ENCODE assay signal across 14 cellular contexts in genomic region chr1:148528591-148528990, GRCh38. TPM values are rescaled to one million over a fixed set of nuclear protein-coding genes. Genes with fewer than 3 reads are reported as not detected.
DNase-seq lines count a peak whose midpoint lies in the region; ATAC-seq and TF ChIP-seq lines count a peak whose summit lies in the region.
"Not testable (repeated sequence)": the region's sequence is repeated elsewhere in the genome, so short reads cannot be mapped to it uniquely, and the experiment has no call there.
"Had no signal": no experiment of that assay in that cellular context is flagged by ENCODE, and none has a peak within 500 bp of the region (broad histone marks: within the 10 kb centered on the region; RNA-seq: fewer than 3 reads in every experiment).

No MANE protein-coding gene starts in this region.

- CTCF ChIA-PET in activated CD4-positive, alpha-beta T cell treated with anti-CD3 and anti-CD28 coated beads, Interleukin-2, amount 10 ng/mL, durations not matched to agents 7 days and 5 days (lab: Charles Lee); naive thymus-derived CD4-positive, alpha-beta T cell (lab: Charles Lee): not testable (repeated sequence)

- H3K4me3 ChIP-seq in OCI-LY1 (ENCODE audit: low read depth, low read length, poor library complexity, severe bottlenecking) (peak overlapping the region; percentile 39), cardiac muscle cell (peak overlapping the region; percentile 25), smooth muscle cell (peak overlapping the region; percentile 39), upper lobe of right lung (peak overlapping the region; percentile 39)
- not testable (repeated sequence) for H3K4me3 ChIP-seq in naive thymus-derived CD4-positive, alpha-beta T cell (ENCODE audit: low read length)

- H3K79me2 ChIP-seq in OCI-LY1 (ENCODE audit: insufficient read depth, low read length); smooth muscle cell (ENCODE audit: low read depth): not testable (repeated sequence)

- not testable (repeated sequence) for H2AFZ ChIP-seq in OCI-LY1 (ENCODE audit: low read length); smooth muscle cell (ENCODE audit: low read depth)

- ATAC-seq in central memory CD8-positive, alpha-beta T cell (replicated peaks; ENCODE audit: extremely low read depth, poor library complexity, severe bottlenecking); naive thymus-derived CD4-positive, alpha-beta T cell; upper lobe of right lung: not testable (repeated sequence)

- H4K20me1 ChIP-seq in OCI-LY1 (ENCODE audit: insufficient read depth, low read length); smooth muscle cell (ENCODE audit: low read depth): not testable (repeated sequence)

- DNase-seq in CD14-positive monocyte (ENCODE audit: low spot score); activated CD4-positive, alpha-beta T cell treated with anti-CD3 and anti-CD28 coated beads, Interleukin-2, amount 10 ng/mL, durations not matched to agents 7 days and 5 days; cardiac muscle cell (ENCODE audit: low read depth in 1 of 2, low spot score in 1 of 2); smooth muscle cell (lab: John Stamatoyannopoulos, UW; ENCODE audit: unreplicated experiment); upper lobe of right lung: not testable (repeated sequence)
- DNase-seq in central memory CD8-positive, alpha-beta T cell (ENCODE audit: low spot score in 2 of 2): peak; percentile 35 to 62
- DNase-seq in naive thymus-derived CD4-positive, alpha-beta T cell: peak in 7 of 9 donors; percentile 41 to 73 (median 63)

- not testable (repeated sequence) for H3K9me2 ChIP-seq in OCI-LY1 (ENCODE audit: low read depth, low read length)

- not testable (repeated sequence) for H3K9me3 Mint-ChIP-seq in CD14-positive monocyte; activated CD4-positive, alpha-beta T cell treated with anti-CD3 and anti-CD28 coated beads, Interleukin-2, amount 10 ng/mL, durations not matched to agents 7 days and 5 days; central memory CD8-positive, alpha-beta T cell; naive thymus-derived CD4-positive, alpha-beta T cell

- not testable (repeated sequence) for H3K27ac Mint-ChIP-seq in CD14-positive monocyte; activated CD4-positive, alpha-beta T cell treated with anti-CD3 and anti-CD28 coated beads, Interleukin-2, amount 10 ng/mL, durations not matched to agents 7 days and 5 days
- H3K27ac Mint-ChIP-seq in central memory CD8-positive, alpha-beta T cell (ENCODE audit: low read depth): peak overlapping the region; percentile 92
- peak overlapping the region in 3 of 9 donors; percentile 85 to 95 (median 86) for H3K27ac Mint-ChIP-seq in naive thymus-derived CD4-positive, alpha-beta T cell

- not testable (repeated sequence) for H3K36me3 ChIP-seq in OCI-LY1 (ENCODE audit: insufficient read depth, low read length); cardiac muscle cell; naive thymus-derived CD4-positive, alpha-beta T cell (ENCODE audit: control insufficient read depth in 2 of 3, insufficient read depth in 3 of 3, low read length in 3 of 3); smooth muscle cell (ENCODE audit: low read depth); upper lobe of right lung

- POLR2A ChIA-PET in activated CD4-positive, alpha-beta T cell treated with anti-CD3 and anti-CD28 coated beads, Interleukin-2, amount 10 ng/mL, durations not matched to agents 7 days and 5 days (lab: Charles Lee); naive thymus-derived CD4-positive, alpha-beta T cell (lab: Charles Lee): not testable (repeated sequence)

- WGBS in smooth muscle cell (ENCODE audit: low lambda C conversion rate): 0% methylated on average over 3 of the region's 24 CpGs

- H3K27ac ChIP-seq in OCI-LY1 (ENCODE audit: low read depth, low read length, poor library complexity, severe bottlenecking); cardiac muscle cell; naive thymus-derived CD4-positive, alpha-beta T cell (ENCODE audit: low read depth, low read length); smooth muscle cell (ENCODE audit: low read depth); upper lobe of right lung: not testable (repeated sequence)

- intact Hi-C loops in CD14-positive monocyte (cut with micrococcal nuclease); upper lobe of right lung (cut with DNase I): not testable (repeated sequence)
- intact Hi-C loops in naive thymus-derived CD4-positive, alpha-beta T cell (cut with micrococcal nuclease): loop anchor here (10.0 kb wide), 1 partner anchor 154 kb away; no protein-coding TSS in a partner anchor

- TF ChIP-seq CTCF in CD14-positive monocyte (IDR thresholded peaks at IDR 0.05): peak; percentile 12
- not testable (repeated sequence) for TF ChIP-seq CTCF in OCI-LY1 (IDR thresholded peaks at IDR 0.05; ENCODE audit: low read length); cardiac muscle cell (IDR thresholded peaks at IDR 0.05; ENCODE audit: low read depth, low read length); upper lobe of right lung (IDR thresholded peaks at IDR 0.05)
- peak; percentile 13 for TF ChIP-seq CTCF in smooth muscle cell (IDR thresholded peaks at IDR 0.05; ENCODE audit: borderline replicate concordance, insufficient read depth, poor library complexity, severe bottlenecking)

- H3K4me1 ChIP-seq in OCI-LY1 (ENCODE audit: insufficient read depth, low read length, severe bottlenecking); cardiac muscle cell (ENCODE audit: low read depth); naive thymus-derived CD4-positive, alpha-beta T cell (ENCODE audit: control insufficient read depth in 2 of 2, insufficient read depth in 2 of 2, low read length in 2 of 2); smooth muscle cell (ENCODE audit: low read depth); upper lobe of right lung: not testable (repeated sequence)

- not testable (repeated sequence) for H3K27me3 Mint-ChIP-seq in CD14-positive monocyte (ENCODE audit: low read depth in 3 of 3); activated CD4-positive, alpha-beta T cell treated with anti-CD3 and anti-CD28 coated beads, Interleukin-2, amount 10 ng/mL, durations not matched to agents 7 days and 5 days; central memory CD8-positive, alpha-beta T cell; naive thymus-derived CD4-positive, alpha-beta T cell

- H3K4me2 ChIP-seq in OCI-LY1 (ENCODE audit: low read length): peak overlapping the region; percentile 43; the same call in 1 of the 2 replicates
- not testable (repeated sequence) for H3K4me2 ChIP-seq in smooth muscle cell

- not testable (repeated sequence) for H3K36me3 Mint-ChIP-seq in CD14-positive monocyte; activated CD4-positive, alpha-beta T cell treated with anti-CD3 and anti-CD28 coated beads, Interleukin-2, amount 10 ng/mL, durations not matched to agents 7 days and 5 days (ENCODE audit: low read depth); central memory CD8-positive, alpha-beta T cell (ENCODE audit: insufficient read depth); naive thymus-derived CD4-positive, alpha-beta T cell

- not testable (repeated sequence) for H3K27me3 ChIP-seq in OCI-LY1 (ENCODE audit: insufficient read depth, low read length); cardiac muscle cell; naive thymus-derived CD4-positive, alpha-beta T cell (ENCODE audit: control insufficient read depth in 2 of 2, insufficient read depth in 2 of 2, low read length in 2 of 2); smooth muscle cell (ENCODE audit: low read depth); upper lobe of right lung

- H3K4me1 Mint-ChIP-seq in CD14-positive monocyte; activated CD4-positive, alpha-beta T cell treated with anti-CD3 and anti-CD28 coated beads, Interleukin-2, amount 10 ng/mL, durations not matched to agents 7 days and 5 days; central memory CD8-positive, alpha-beta T cell; naive thymus-derived CD4-positive, alpha-beta T cell: not testable (repeated sequence)

- H3F3A ChIP-seq in OCI-LY1 (ENCODE audit: insufficient read depth, low read length); smooth muscle cell (ENCODE audit: low read depth): not testable (repeated sequence)

- H3K9me3 ChIP-seq in OCI-LY1 (ENCODE audit: low read length); cardiac muscle cell (ENCODE audit: low read depth); naive thymus-derived CD4-positive, alpha-beta T cell (ENCODE audit: control insufficient read depth in 2 of 3, low read length in 3 of 3); smooth muscle cell (replicated peaks; ENCODE audit: low read depth); upper lobe of right lung: not testable (repeated sequence)

- peak overlapping the region in 1 of 2 donors; percentile 68 for H3K4me3 Mint-ChIP-seq in CD14-positive monocyte
- H3K4me3 Mint-ChIP-seq in activated CD4-positive, alpha-beta T cell treated with anti-CD3 and anti-CD28 coated beads, Interleukin-2, amount 10 ng/mL, durations not matched to agents 7 days and 5 days: peak overlapping the region; percentile 70
- H3K4me3 Mint-ChIP-seq in central memory CD8-positive, alpha-beta T cell: peak overlapping the region; percentile 78
- peak overlapping the region in 4 of 10 donors; percentile 69 to 89 (median 82) for H3K4me3 Mint-ChIP-seq in naive thymus-derived CD4-positive, alpha-beta T cell

- H3K9ac ChIP-seq in OCI-LY1 (ENCODE audit: low read length); smooth muscle cell (ENCODE audit: low read depth): not testable (repeated sequence)

RNA-seq across cellular contexts. Expression of gene PPIAL4G, which starts 45.5 kb away (rescaled TPM):
- polyA plus RNA-seq in CD14-positive monocyte (not detected), cardiac muscle cell (not detected in 2 replicates), smooth muscle cell (0.12 TPM in 1 of 2 replicates, not detected in the other)
- 1 to 10 TPM in 1 of 2 experiments, under 1 TPM in 1; 0.84 to 1.1 TPM for total RNA-seq in activated CD4-positive, alpha-beta T cell treated with anti-CD3 and anti-CD28 coated beads, Interleukin-2, amount 10 ng/mL, durations not matched to agents 7 days and 5 days
- total RNA-seq in cardiac muscle cell (not detected in 2 replicates), smooth muscle cell (not detected in 2 replicates), upper lobe of right lung (0.20 TPM)
- 1 to 10 TPM in 2 of 5 experiments, under 1 TPM in 3; 0.27 to 5.8 (median 0.94) TPM for total RNA-seq in naive thymus-derived CD4-positive, alpha-beta T cell
- under 1 TPM; 0.05 to 0.09 TPM for polyA plus RNA-seq in naive thymus-derived CD4-positive, alpha-beta T cell
- total RNA-seq: astrocyte, H1, lower leg skin, M059J, tibial nerve had no signal
- polyA plus RNA-seq: H1, keratinocyte had no signal
